ENCODE assay signal across 1 cellular context in the genomic region with DNA sequence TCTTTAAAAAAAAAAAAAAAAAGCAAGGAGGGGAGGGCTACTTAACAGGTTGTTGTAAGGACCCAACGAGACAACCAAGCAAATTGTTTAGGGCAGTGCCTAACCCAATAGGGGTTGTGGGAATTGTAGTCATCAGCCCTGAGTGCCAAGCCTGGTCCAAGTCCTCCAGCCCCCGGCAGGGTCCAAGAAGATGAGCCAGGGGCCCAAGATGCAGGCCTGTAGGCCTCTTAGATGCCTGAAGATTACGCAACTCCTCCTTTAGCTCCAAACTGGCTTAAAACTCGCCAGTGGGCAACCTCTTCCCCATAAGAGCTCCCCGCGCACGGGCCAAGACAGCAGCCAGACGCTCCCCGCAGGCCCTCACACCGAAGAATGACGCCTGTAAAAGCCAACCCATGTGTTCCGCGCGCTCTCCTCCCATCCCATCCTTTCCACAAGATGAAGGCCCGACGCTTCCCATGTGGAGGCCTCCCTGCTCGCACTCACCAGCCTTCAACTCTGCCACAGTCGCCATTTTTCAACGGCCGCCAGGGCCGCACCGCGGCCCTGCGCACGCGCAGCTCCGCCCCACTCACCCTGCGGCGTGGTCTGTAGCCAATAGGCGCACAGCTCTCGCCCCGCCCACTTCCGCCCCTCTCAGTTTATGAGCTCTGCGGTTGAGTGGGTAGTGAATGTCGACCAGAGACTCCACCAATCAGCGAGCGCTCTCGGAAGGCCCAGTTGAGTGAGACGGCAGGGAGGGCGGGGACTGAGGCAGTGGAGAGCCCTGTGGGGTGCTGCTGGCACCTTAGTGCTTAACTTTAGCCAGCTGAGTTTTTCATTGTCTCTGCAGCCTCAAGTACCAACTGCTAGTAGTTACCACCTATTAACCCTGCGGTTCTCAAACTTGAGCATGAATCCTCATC.
TF ChIP-seq lines count a peak whose summit lies in the region.

TSS of gene CEP20 (minus strand) at position 532 of the 905 bp plus-strand sequence. CDS start at position 514, 18 bp downstream.

TF ChIP-seq in K562, 482 proteins besides CTCF, POLR2A, EP300 and RAD21 (continued from another document and continues in another):
- TF ChIP-seq MGA (IDR thresholded peaks at IDR 0.05) (no peak), NCOA6 (IDR thresholded peaks at IDR 0.05) (no peak), THRA (IDR thresholded peaks at IDR 0.05) (no peak), ZNF140 (CRISPR knock-in tag; IDR thresholded peaks at IDR 0.05) (no peak), FOXA3 (CRISPR knock-in tag; conservative IDR thresholded peaks at IDR 0.05 in 1 of 2, IDR thresholded peaks at IDR 0.05 in 1 of 2) (no peak), STAT5B (CRISPR knock-in tag; IDR thresholded peaks at IDR 0.05) (no peak), ZNF76 (CRISPR knock-in tag; IDR thresholded peaks at IDR 0.05; ENCODE audit: borderline replicate concordance) (no peak), ZNF121 (CRISPR knock-in tag; conservative IDR thresholded peaks at IDR 0.05) (no peak), SNIP1 (IDR thresholded peaks at IDR 0.05; ENCODE audit: low read depth) (no peak), CREBBP (IDR thresholded peaks at IDR 0.05; ENCODE audit: low read depth, low read length) (no peak), BMI1 (IDR thresholded peaks at IDR 0.05; ENCODE audit: low read length) (no peak), MLLT1 (IDR thresholded peaks at IDR 0.05) (peak; percentile 58 to 74; a peak in 3 of 4 replicates), ESRRA (IDR thresholded peaks at IDR 0.05; ENCODE audit: borderline replicate concordance, low read depth) (peak; percentile 81; the same call in 1 of the 2 replicates), WHSC1 (IDR thresholded peaks at IDR 0.05; ENCODE audit: low read length) (no peak), ZFX (CRISPR knock-in tag; IDR thresholded peaks at IDR 0.05) (peak; percentile 89), HMGN3 (IDR thresholded peaks at IDR 0.05; ENCODE audit: borderline replicate concordance, extremely low read depth, insufficient read length, low read depth, low read length) (peak; percentile 85), ARID1B (IDR thresholded peaks at IDR 0.05) (no peak), SP1 (CRISPR knock-in tag; IDR thresholded peaks at IDR 0.05) (peak; percentile 96), GATAD2A (IDR thresholded peaks at IDR 0.05) (no peak), CBFB (CRISPR knock-in tag; IDR thresholded peaks at IDR 0.05) (no peak), SREBF1 (IDR thresholded peaks at IDR 0.05; ENCODE audit: borderline replicate concordance, low read depth, low read length) (no peak), EHMT2 (IDR thresholded peaks at IDR 0.05) (no peak), TCF7 (IDR thresholded peaks at IDR 0.05; ENCODE audit: borderline replicate concordance) (no peak), MYC (IDR thresholded peaks at IDR 0.05; ENCODE audit: low read depth, low read length) (peak; percentile 77), MYC (CRISPR knock-in tag; IDR thresholded peaks at IDR 0.05; ENCODE audit: borderline replicate concordance, low read depth) (peak; percentile 57; the same call in 1 of the 2 replicates), RNF2 (IDR thresholded peaks at IDR 0.05) (no peak), ZBTB8A (IDR thresholded peaks at IDR 0.05; ENCODE audit: partially characterized antibody) (no peak), ZC3H4 (CRISPR knock-in tag; IDR thresholded peaks at IDR 0.05; ENCODE audit: borderline replicate concordance) (no peak), ZNF311 (CRISPR knock-in tag; IDR thresholded peaks at IDR 0.05) (no peak), PTBP1 (IDR thresholded peaks at IDR 0.05; ENCODE audit: low read depth, low read length) (no peak), MYNN (IDR thresholded peaks at IDR 0.05) (no peak), MYNN (CRISPR knock-in tag; IDR thresholded peaks at IDR 0.05) (no peak), SRSF1 (IDR thresholded peaks at IDR 0.05; ENCODE audit: low read depth, low read length) (no peak)
- TF ChIP-seq, protein P1, sequence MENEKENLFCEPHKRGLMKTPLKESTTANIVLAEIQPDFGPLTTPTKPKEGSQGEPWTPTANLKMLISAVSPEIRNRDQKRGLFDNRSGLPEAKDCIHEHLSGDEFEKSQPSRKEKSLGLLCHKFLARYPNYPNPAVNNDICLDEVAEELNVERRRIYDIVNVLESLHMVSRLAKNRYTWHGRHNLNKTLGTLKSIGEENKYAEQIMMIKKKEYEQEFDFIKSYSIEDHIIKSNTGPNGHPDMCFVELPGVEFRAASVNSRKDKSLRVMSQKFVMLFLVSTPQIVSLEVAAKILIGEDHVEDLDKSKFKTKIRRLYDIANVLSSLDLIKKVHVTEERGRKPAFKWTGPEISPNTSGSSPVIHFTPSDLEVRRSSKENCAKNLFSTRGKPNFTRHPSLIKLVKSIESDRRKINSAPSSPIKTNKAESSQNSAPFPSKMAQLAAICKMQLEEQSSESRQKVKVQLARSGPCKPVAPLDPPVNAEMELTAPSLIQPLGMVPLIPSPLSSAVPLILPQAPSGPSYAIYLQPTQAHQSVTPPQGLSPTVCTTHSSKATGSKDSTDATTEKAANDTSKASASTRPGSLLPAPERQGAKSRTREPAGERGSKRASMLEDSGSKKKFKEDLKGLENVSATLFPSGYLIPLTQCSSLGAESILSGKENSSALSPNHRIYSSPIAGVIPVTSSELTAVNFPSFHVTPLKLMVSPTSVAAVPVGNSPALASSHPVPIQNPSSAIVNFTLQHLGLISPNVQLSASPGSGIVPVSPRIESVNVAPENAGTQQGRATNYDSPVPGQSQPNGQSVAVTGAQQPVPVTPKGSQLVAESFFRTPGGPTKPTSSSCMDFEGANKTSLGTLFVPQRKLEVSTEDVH (IDR thresholded peaks at IDR 0.05; ENCODE audit: low read depth, partially characterized antibody): no peak
- TF ChIP-seq, protein P2, sequence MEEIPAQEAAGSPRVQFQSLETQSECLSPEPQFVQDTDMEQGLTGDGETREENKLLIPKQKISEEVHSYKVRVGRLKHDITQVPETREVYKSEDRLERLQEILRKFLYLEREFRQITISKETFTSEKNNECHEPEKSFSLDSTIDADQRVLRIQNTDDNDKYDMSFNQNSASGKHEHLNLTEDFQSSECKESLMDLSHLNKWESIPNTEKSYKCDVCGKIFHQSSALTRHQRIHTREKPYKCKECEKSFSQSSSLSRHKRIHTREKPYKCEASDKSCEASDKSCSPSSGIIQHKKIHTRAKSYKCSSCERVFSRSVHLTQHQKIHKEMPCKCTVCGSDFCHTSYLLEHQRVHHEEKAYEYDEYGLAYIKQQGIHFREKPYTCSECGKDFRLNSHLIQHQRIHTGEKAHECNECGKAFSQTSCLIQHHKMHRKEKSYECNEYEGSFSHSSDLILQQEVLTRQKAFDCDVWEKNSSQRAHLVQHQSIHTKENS (CRISPR knock-in tag; IDR thresholded peaks at IDR 0.05): no peak
- TF ChIP-seq, protein P3, sequence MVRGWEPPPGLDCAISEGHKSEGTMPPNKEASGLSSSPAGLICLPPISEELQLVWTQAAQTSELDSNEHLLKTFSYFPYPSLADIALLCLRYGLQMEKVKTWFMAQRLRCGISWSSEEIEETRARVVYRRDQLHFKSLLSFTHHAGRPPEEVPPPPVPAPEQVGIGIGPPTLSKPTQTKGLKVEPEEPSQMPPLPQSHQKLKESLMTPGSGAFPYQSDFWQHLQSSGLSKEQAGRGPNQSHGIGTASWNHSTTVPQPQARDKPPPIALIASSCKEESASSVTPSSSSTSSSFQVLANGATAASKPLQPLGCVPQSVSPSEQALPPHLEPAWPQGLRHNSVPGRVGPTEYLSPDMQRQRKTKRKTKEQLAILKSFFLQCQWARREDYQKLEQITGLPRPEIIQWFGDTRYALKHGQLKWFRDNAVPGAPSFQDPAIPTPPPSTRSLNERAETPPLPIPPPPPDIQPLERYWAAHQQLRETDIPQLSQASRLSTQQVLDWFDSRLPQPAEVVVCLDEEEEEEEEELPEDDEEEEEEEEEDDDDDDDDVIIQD (CRISPR knock-in tag; IDR thresholded peaks at IDR 0.05): no peak
